In the genomic region with DNA sequence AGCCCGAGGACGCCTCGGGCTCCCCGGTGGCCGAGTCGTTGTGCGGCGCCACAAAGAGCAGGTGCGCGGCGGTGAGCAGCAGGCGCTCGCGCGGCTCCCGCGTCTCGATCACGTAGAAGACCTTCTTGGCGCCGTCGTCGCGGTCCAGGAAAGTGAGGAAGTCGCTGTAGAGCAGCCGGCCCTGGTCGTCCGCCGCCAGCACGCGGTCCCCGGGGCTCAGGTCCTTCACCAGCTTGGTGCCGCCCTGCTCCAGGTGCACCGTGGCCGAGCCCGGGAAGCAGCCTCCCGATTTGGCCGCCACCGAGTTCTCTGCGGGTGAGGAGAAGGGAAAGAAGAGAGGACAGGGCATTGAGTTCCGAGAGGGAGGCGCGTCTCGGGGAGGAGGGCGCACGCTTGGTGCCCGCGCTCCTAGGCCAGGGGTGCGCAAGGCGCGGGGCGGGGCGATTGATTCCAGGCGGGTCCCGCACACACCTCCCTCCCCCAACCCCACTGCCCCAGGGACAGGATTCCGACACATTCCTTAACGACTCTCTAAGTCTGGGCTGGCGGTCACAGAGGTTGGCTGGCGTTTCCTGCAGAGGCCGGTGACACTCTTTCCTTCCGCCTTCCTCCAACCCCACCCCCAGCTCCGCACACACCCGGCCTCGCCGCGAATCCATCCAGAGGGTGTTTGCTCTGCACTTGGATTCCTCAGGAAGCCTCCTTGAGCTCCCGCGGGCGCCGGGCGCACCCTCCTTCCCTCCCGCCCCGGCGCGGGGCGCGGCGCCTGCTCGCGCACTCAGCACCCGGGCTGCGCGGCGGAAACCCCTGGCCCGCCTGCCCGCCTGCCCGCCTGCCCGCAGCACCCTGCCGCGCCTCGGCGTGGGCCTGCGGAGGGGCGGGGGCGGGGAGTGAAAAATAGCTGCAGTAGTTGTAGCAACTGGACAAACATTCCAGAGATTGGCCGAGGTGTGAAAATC, we compare ENCODE assay signal across 9 cellular contexts. TPM values are rescaled to one million over a fixed set of nuclear protein-coding genes. Genes with fewer than 3 reads are reported as not detected.
DNase-seq lines count a peak whose midpoint lies in the region; ATAC-seq and TF ChIP-seq lines count a peak whose summit lies in the region.
"Had no signal": no experiment of that assay in that cellular context is flagged by ENCODE, and none has a peak within 500 bp of the region (broad histone marks: within the 10 kb centered on the region; RNA-seq: fewer than 3 reads in every experiment).

No MANE protein-coding gene starts in this region.

- DNase-seq in NCI-H82 (lab: John Stamatoyannopoulos, UW) (peak; percentile 22), NCI-H82 treated with DMSO at 0.1 percent for 48 hours (lab: John Stamatoyannopoulos, UW; ENCODE audit: unreplicated experiment) (no peak), T-cell (no peak), foreskin keratinocyte (peak in 1 of 2 donors; percentile 18), NCI-H226 (no peak), BE2C (no peak)
- no peak for DNase-seq in activated CD4-positive, CD25-positive, alpha-beta regulatory T cell (lab: John Stamatoyannopoulos, UW)

- no peak for ATAC-seq in T-cell (replicated peaks in 1 of 4)
- ATAC-seq in foreskin keratinocyte, result peak; percentile 6

- H3K4me1 ChIP-seq in foreskin keratinocyte (no peaks in the 10 kb centered on the region), BE2C (no peaks in the 10 kb centered on the region)

- H3K36me3 Mint-ChIP-seq in T-cell, result no peaks in the 10 kb centered on the region

- no peaks in the 10 kb centered on the region; the same call in 1 of the 2 replicates for H3K9me3 ChIP-seq in BE2C

- H3K27ac Mint-ChIP-seq in T-cell, result no peak overlapping the region

- CTCF ChIA-PET in T-cell (lab: Charles Lee), result no interaction called here

- no peak for TF ChIP-seq CTCF in foreskin keratinocyte (conservative IDR thresholded peaks at IDR 0.05)
- TF ChIP-seq CTCF in BE2C (IDR thresholded peaks at IDR 0.05; ENCODE audit: low read depth, low read length), result no peak

- no peaks in the 10 kb centered on the region for H3K9me3 Mint-ChIP-seq in T-cell

- H3K4me3 ChIP-seq in skin epidermis (peak overlapping the region in 4 of 7 experiments; percentile 6 to 31 (median 20)), BE2C (ENCODE audit: low read depth, low read length) (no peak overlapping the region)

- H3K4me3 Mint-ChIP-seq in T-cell, result peak overlapping the region; percentile 64 to 72 (median 72)

- H3K36me3 ChIP-seq in BE2C, result no peaks in the 10 kb centered on the region

- peaks cover 12 to 29% (median 22%) of the 10 kb centered on the region in 3 donors for H3K4me1 Mint-ChIP-seq in T-cell

- H3K27ac ChIP-seq in foreskin keratinocyte (no peak overlapping the region), skin epidermis (no peak overlapping the region)

- POLR2A ChIA-PET in T-cell (lab: Charles Lee), result no interaction called here

- peaks cover 43 to 68% of the 10 kb centered on the region in 2 donors for H3K27me3 Mint-ChIP-seq in T-cell

- H3K27me3 ChIP-seq in foreskin keratinocyte (peaks cover 95% of the 10 kb centered on the region), BE2C (peaks cover 92% of the 10 kb centered on the region)

RNA-seq across cellular contexts. Expression of a gene that starts 8.6 kb away (rescaled TPM):
- total RNA-seq in T-cell, result under 1 TPM in 1 of 5 donors, not detected in 4; 0.06 TPM
- 0.11 TPM in 1 of 2 replicates, not detected in the other for total RNA-seq in foreskin keratinocyte
- 0.01 and 0.06 TPM in 2 replicates for polyA plus RNA-seq in foreskin keratinocyte
- not detected for polyA plus RNA-seq in BE2C (2012; ENCODE audit: insufficient read depth, insufficient read length, low read depth)
- total RNA-seq: activated CD8-positive, alpha-beta memory T cell treated with anti-CD3 and anti-CD28 coated beads for 36 hours had no signal
